Comparison of ENCODE assay signal across 1 cellular context in genomic region chr2:223937535-223937934, GRCh38.
TF ChIP-seq lines count a peak whose summit lies in the region.

No MANE protein-coding gene starts in this region.

TF ChIP-seq in SK-N-SH, 30 proteins besides CTCF, POLR2A, EP300 and RAD21 (continued from another document):
- TF ChIP-seq PBX3 (IDR thresholded peaks at IDR 0.05) (no peak), MEF2A (IDR thresholded peaks at IDR 0.05; ENCODE audit: borderline replicate concordance, low read depth) (no peak), YY1 (IDR thresholded peaks at IDR 0.05; ENCODE audit: low read depth) (no peak), GABPA (IDR thresholded peaks at IDR 0.05; ENCODE audit: low read depth) (no peak), EZH2phosphoT487 (IDR thresholded peaks at IDR 0.05; ENCODE audit: borderline replicate concordance, low read depth) (no peak), MXI1 (IDR thresholded peaks at IDR 0.05; ENCODE audit: low read depth, low read length) (no peak), POLR2AphosphoS5 (IDR thresholded peaks at IDR 0.05; ENCODE audit: low read depth, low read length) (no peak), GATA2 (CRISPR knock-in tag; IDR thresholded peaks at IDR 0.05) (no peak), REST (IDR thresholded peaks at IDR 0.05; ENCODE audit: low read depth, low read length) (no peak), IRF3 (IDR thresholded peaks at IDR 0.05; ENCODE audit: low read depth, low read length) (no peak), NFIC (IDR thresholded peaks at IDR 0.05; ENCODE audit: borderline replicate concordance) (no peak)
